8 cellular contexts compared by ENCODE assay signal in genomic region chr12:14769837-14770494, GRCh38. TPM values are rescaled to one million over a fixed set of nuclear protein-coding genes. Genes with fewer than 3 reads are reported as not detected.
DNase-seq lines count a peak whose midpoint lies in the region; ATAC-seq lines count a peak whose summit lies in the region.

No MANE protein-coding gene starts in this region.

- H3K4me3 ChIP-seq in mesodermal cell (ENCODE audit: extremely low read depth, insufficient read depth, low read length, poor library complexity, severe bottlenecking) = peak overlapping the region; percentile 73

- peaks cover 42 to 54% of the 10 kb centered on the region in 2 donors for H3K4me1 Mint-ChIP-seq in effector memory CD8-positive, alpha-beta T cell (ENCODE audit: low read depth in 2 of 2)

- H3K4me1 ChIP-seq in mesodermal cell (ENCODE audit: control insufficient read depth, insufficient read depth, low read length, poor library complexity, severe bottlenecking) = no peaks in the 10 kb centered on the region

- H3K9me3 Mint-ChIP-seq in effector memory CD8-positive, alpha-beta T cell = peaks cover 0 to 5% of the 10 kb centered on the region in 2 donors

- H3K36me3 ChIP-seq in mesodermal cell (ENCODE audit: control insufficient read depth, insufficient read depth, low read length) = peaks cover 10% of the 10 kb centered on the region

- H3K27ac Mint-ChIP-seq in effector memory CD8-positive, alpha-beta T cell = peak overlapping the region; percentile 100

- WGBS in mesodermal cell (ENCODE audit: insufficient coverage in 2 of 2), 2 experiments = 25 to 37% methylated on average over 24 to 45 of the region's 45 CpGs

- H3K4me3 Mint-ChIP-seq in effector memory CD8-positive, alpha-beta T cell = peak overlapping the region; percentile 98 to 99

- DNase-seq in CD1c-positive myeloid dendritic cell (ENCODE audit: extremely low spot score) (peak; percentile 86), NCI-H748 (lab: John Stamatoyannopoulos, UW; ENCODE audit: unreplicated experiment) (peak; percentile 90)
- DNase-seq in activated CD8-positive, alpha-beta memory T cell treated with anti-CD3 and anti-CD28 coated beads for 24 hours = peak; percentile 95
- DNase-seq in effector memory CD8-positive, alpha-beta T cell = peak; percentile 89 to 90 (median 89)
- DNase-seq in stimulated activated CD8-positive, alpha-beta memory T cell treated with anti-CD3 and anti-CD28 coated beads, Interleukin-15, amount 100 ng/mL, for 4 hours (ENCODE audit: low read depth in 2 of 2) = peak; percentile 75 to 79

- ATAC-seq in GM19324 (IDR thresholded peaks at IDR 0.05; ENCODE audit: low FRiP score, unreplicated experiment) (peak; percentile 45), HG03442 (IDR thresholded peaks at IDR 0.05; ENCODE audit: unreplicated experiment) (peak; percentile 32)
- ATAC-seq in effector memory CD8-positive, alpha-beta T cell (replicated peaks) = peak; percentile 55

- H3K9me3 ChIP-seq in mesodermal cell (ENCODE audit: control insufficient read depth, low read length) = no peaks in the 10 kb centered on the region

- peak overlapping the region; percentile 91 for H3K27ac ChIP-seq in mesodermal cell (ENCODE audit: low read depth, low read length, severe bottlenecking)

- H3K36me3 Mint-ChIP-seq in effector memory CD8-positive, alpha-beta T cell (ENCODE audit: insufficient read depth) = peaks cover 69% of the 10 kb centered on the region

- no peaks in the 10 kb centered on the region for H3K27me3 Mint-ChIP-seq in effector memory CD8-positive, alpha-beta T cell

RNA-seq across cellular contexts. Expression of gene WBP11, which starts 33.3 kb away (rescaled TPM):
- 63.4 TPM for polyA plus RNA-seq in mesodermal cell (2013, experiment 1 of 2)
- 97.6 TPM for polyA plus RNA-seq in mesodermal cell (2013, experiment 2 of 2)

RNA-seq across cellular contexts. Expression of gene C12orf60, which starts 33.5 kb away (rescaled TPM):
- polyA plus RNA-seq in mesodermal cell (2013, experiment 1 of 2) = 6.4 TPM
- 7.4 TPM for polyA plus RNA-seq in mesodermal cell (2013, experiment 2 of 2)

RNA-seq across cellular contexts. Expression of gene SMCO3, which starts 44.0 kb away (rescaled TPM):
- polyA plus RNA-seq in mesodermal cell (2013, experiment 1 of 2) = 0.66 TPM
- polyA plus RNA-seq in mesodermal cell (2013, experiment 2 of 2) = 1.0 TPM

Comparison
In these comparisons a context has a peak if more than half of its experiments do, and no peak if none do; other contexts are left out.
1. Peak in every context shown above with its lines: DNase-seq, ATAC-seq, H3K4me3 ChIP-seq and H3K27ac ChIP-seq.